In genomic region chr9:125066839-125067619, GRCh38 we compare ENCODE assay signal across 10 cellular contexts.
DNase-seq lines count a peak whose midpoint lies in the region; TF ChIP-seq lines count a peak whose summit lies in the region.
"Had no signal": no experiment of that assay in that cellular context is flagged by ENCODE, and none has a peak within 500 bp of the region (broad histone marks: within the 10 kb centered on the region; RNA-seq: fewer than 3 reads in every experiment).

No MANE protein-coding gene starts in this region.

- peaks cover 2 to 5% of the 10 kb centered on the region in 2 donors for H3K36me3 Mint-ChIP-seq in CD4-positive, alpha-beta memory T cell
- H3K36me3 Mint-ChIP-seq in HFFc6 (ENCODE audit: low read depth) (no peaks in the 10 kb centered on the region), neural crest cell (ENCODE audit: low read depth) (peaks cover 5% of the 10 kb centered on the region)

- no peaks in the 10 kb centered on the region for H3K9me3 ChIP-seq in CD4-positive, alpha-beta memory T cell (ENCODE audit: control insufficient read depth in 1 of 2, low read length in 2 of 2)

- no peak overlapping the region for H3K4me3 Mint-ChIP-seq in CD4-positive, alpha-beta memory T cell
- H3K4me3 Mint-ChIP-seq in HFFc6: no peak overlapping the region
- H3K4me3 Mint-ChIP-seq in neural crest cell: no peak overlapping the region

- H3K4me1 Mint-ChIP-seq in CD4-positive, alpha-beta memory T cell: peaks cover 0 to 9% (median 4%) of the 10 kb centered on the region in 4 donors
- peaks cover 14% of the 10 kb centered on the region for H3K4me1 Mint-ChIP-seq in HFFc6 (ENCODE audit: low read depth)
- peaks cover 13% of the 10 kb centered on the region for H3K4me1 Mint-ChIP-seq in neural crest cell

- no peaks in the 10 kb centered on the region for H3K36me3 ChIP-seq in CD4-positive, alpha-beta memory T cell (ENCODE audit: insufficient read depth, low read length)

- H3K4me1 ChIP-seq in CD4-positive, alpha-beta memory T cell (ENCODE audit: insufficient read depth, low read length): no peaks in the 10 kb centered on the region

- no peaks in the 10 kb centered on the region for H3K9me3 Mint-ChIP-seq in CD4-positive, alpha-beta memory T cell
- H3K9me3 Mint-ChIP-seq in HFFc6: no peaks in the 10 kb centered on the region
- H3K9me3 Mint-ChIP-seq in neural crest cell: no peaks in the 10 kb centered on the region

- no peaks in the 10 kb centered on the region for H3K27me3 ChIP-seq in CD4-positive, alpha-beta memory T cell (ENCODE audit: insufficient read depth, low read length)
- no peaks in the 10 kb centered on the region for H3K27me3 ChIP-seq in dorsolateral prefrontal cortex
- H3K27me3 ChIP-seq: hepatocyte had no signal

- H3K4me3 ChIP-seq in CD4-positive, alpha-beta memory T cell (ENCODE audit: low read length in 2 of 2): no peak overlapping the region
- peak overlapping the region in 9 of 59 donors; percentile 4 to 24 (median 14) for H3K4me3 ChIP-seq in dorsolateral prefrontal cortex
- H3K4me3 ChIP-seq: hepatocyte had no signal

- peak overlapping the region in 5 of 7 donors; percentile 3 to 39 (median 19) for H3K27ac Mint-ChIP-seq in CD4-positive, alpha-beta memory T cell
- H3K27ac Mint-ChIP-seq in HFFc6 (peak overlapping the region; percentile 62; the same call in 1 of the 2 replicates), neural crest cell (ENCODE audit: unreplicated experiment) (peak overlapping the region; percentile 37)

- TF ChIP-seq CTCF in HFFc6 (IDR thresholded peaks at IDR 0.05) (no peak), dorsolateral prefrontal cortex (IDR thresholded peaks at IDR 0.05 in 54 of 56, conservative IDR thresholded peaks at IDR 0.05 in 2 of 56; ENCODE audit: low read depth in 1 of 56, partially characterized antibody in 56 of 56) (no peak), neural crest cell (conservative IDR thresholded peaks at IDR 0.05) (no peak)

- POLR2A ChIA-PET in CD4-positive, alpha-beta memory T cell (lab: Charles Lee; ENCODE audit: partially characterized antibody): no interaction called here

- no peaks in the 10 kb centered on the region for H3K27me3 Mint-ChIP-seq in CD4-positive, alpha-beta memory T cell
- H3K27me3 Mint-ChIP-seq in HFFc6 (ENCODE audit: insufficient read depth) (no peaks in the 10 kb centered on the region; the same call in 1 of the 2 replicates), neural crest cell (ENCODE audit: low read depth) (no peaks in the 10 kb centered on the region)

- DNase-seq in CD4-positive, alpha-beta memory T cell: no peak
- DNase-seq in HFFc6: no peak
- DNase-seq in dorsolateral prefrontal cortex: peak in 4 of 10 donors; percentile 11 to 61 (median 43)
- DNase-seq in neural crest cell (ENCODE audit: low read depth, low spot score): no peak
- no peak for DNase-seq in NCI-H226
- DNase-seq in RKO (ENCODE audit: low spot score): no peak
- no peak for DNase-seq in NCI-H1694 treated with DMSO at 0.1 percent for 48 hours (lab: John Stamatoyannopoulos, UW)
- DNase-seq in stimulated activated CD8-positive, alpha-beta memory T cell treated with anti-CD3 and anti-CD28 coated beads, Interleukin-4, amount 100 ng/mL, for 48 hours: no peak
- DNase-seq: NCI-H2171 had no signal

- intact Hi-C loops in CD4-positive, alpha-beta memory T cell (cut with micrococcal nuclease): no loop called here
- intact Hi-C loops in dorsolateral prefrontal cortex (cut with DNase I): no loop called here

- CTCF ChIA-PET in CD4-positive, alpha-beta memory T cell (lab: Charles Lee; ENCODE audit: partially characterized antibody): no interaction called here

- H3K27ac ChIP-seq in CD4-positive, alpha-beta memory T cell (ENCODE audit: low read depth, low read length): no peak overlapping the region
- H3K27ac ChIP-seq in dorsolateral prefrontal cortex: peak overlapping the region in 52 of 59 donors; percentile 2 to 81 (median 53)
- H3K27ac ChIP-seq: hepatocyte had no signal
